Comparison of ENCODE assay signal across 8 cellular contexts in genomic region chr3:36540898-36541518, GRCh38.
DNase-seq lines count a peak whose midpoint lies in the region; ATAC-seq and TF ChIP-seq lines count a peak whose summit lies in the region.

No MANE protein-coding gene starts in this region.

- H3K36me3 Mint-ChIP-seq in Calu3 (ENCODE audit: insufficient read depth, unreplicated experiment) = no peaks in the 10 kb centered on the region

- 39% methylated on average over 3 of the region's 3 CpGs for WGBS in liver
- WGBS in suprapubic skin = 51% methylated on average over 3 of the region's 3 CpGs

- intact Hi-C loops in Calu3 (cut with micrococcal nuclease; ENCODE audit: unreplicated experiment) (loop anchor here (1.0 to 5.0 kb wide), 4 partner anchors 160 to 574 kb away; no protein-coding TSS in a partner anchor), Right ventricle myocardium inferior (cut with DNase I) (no loop called here)

- H3K4me1 Mint-ChIP-seq in Calu3 (ENCODE audit: low read depth, unreplicated experiment) = no peaks in the 10 kb centered on the region

- no peak overlapping the region for H3K27ac ChIP-seq in HL-60 (replicated peaks)
- H3K27ac ChIP-seq in liver (ENCODE audit: low read depth in 1 of 2, low read length in 2 of 2) = no peak overlapping the region
- H3K27ac ChIP-seq in suprapubic skin = no peak overlapping the region

- no peaks in the 10 kb centered on the region for H3K27me3 ChIP-seq in HL-60 (ENCODE audit: insufficient read depth, poor library complexity, severe bottlenecking)
- H3K27me3 ChIP-seq in liver (ENCODE audit: control insufficient read depth in 4 of 4, insufficient read depth in 4 of 4, low read length in 3 of 4) = no peaks in the 10 kb centered on the region
- no peaks in the 10 kb centered on the region for H3K27me3 ChIP-seq in suprapubic skin

- no peaks in the 10 kb centered on the region for H3K9me3 Mint-ChIP-seq in Calu3 (ENCODE audit: low read depth, unreplicated experiment)

- CTCF ChIA-PET in Calu3 (lab: Charles Lee) = interaction anchor here (0.5 to 1.7 kb wide), 5 partner anchors 9 to 575 kb away, joined by 3 to 11 read pairs (median 6); no protein-coding TSS in a partner anchor

- H3K4me1 ChIP-seq in liver (ENCODE audit: control insufficient read depth in 4 of 4, insufficient read depth in 4 of 4, low read length in 3 of 4) (no peaks in the 10 kb centered on the region), suprapubic skin (no peaks in the 10 kb centered on the region)

- H3K4me3 ChIP-seq in HL-60 (replicated peaks; ENCODE audit: insufficient read depth, low read length) (no peak overlapping the region), liver (ENCODE audit: low read depth in 1 of 3, low read length in 3 of 3) (no peak overlapping the region), suprapubic skin (no peak overlapping the region)

- no peak overlapping the region for H3K4me3 Mint-ChIP-seq in Calu3 (ENCODE audit: low read depth, unreplicated experiment)

- H3K27ac Mint-ChIP-seq in Calu3 (ENCODE audit: unreplicated experiment) = no peak overlapping the region

- no peaks in the 10 kb centered on the region for H3K27me3 Mint-ChIP-seq in Calu3 (ENCODE audit: unreplicated experiment)

- peak; percentile 34 for DNase-seq in Calu3
- DNase-seq in HL-60 (ENCODE audit: low read depth in 1 of 2, low spot score in 1 of 2) = no peak
- peak; percentile 19 for DNase-seq in amniotic stem cell (lab: John Stamatoyannopoulos, UW)
- no peak for DNase-seq in suprapubic skin (ENCODE audit: low spot score in 2 of 2)
- DNase-seq in activated T-cell treated with anti-CD3 and anti-CD28 coated beads for 4 hours = no peak
- no peak for DNase-seq in Right ventricle myocardium inferior (ENCODE audit: missing footprints)

- no peaks in the 10 kb centered on the region for H3K36me3 ChIP-seq in liver (ENCODE audit: control insufficient read depth in 4 of 4, insufficient read depth in 3 of 4, low read depth in 1 of 4, low read length in 3 of 4)
- no peaks in the 10 kb centered on the region for H3K36me3 ChIP-seq in suprapubic skin

- H3K9ac ChIP-seq in liver (ENCODE audit: low read depth in 1 of 2, low read length in 2 of 2) = no peak overlapping the region

- no peak for TF ChIP-seq POLR2A in suprapubic skin (IDR thresholded peaks at IDR 0.05)

- TF ChIP-seq EP300 in suprapubic skin (IDR thresholded peaks at IDR 0.05) = no peak

- H3K9me3 ChIP-seq in liver (ENCODE audit: control insufficient read depth in 4 of 4, low read length in 3 of 4) = no peaks in the 10 kb centered on the region
- H3K9me3 ChIP-seq in suprapubic skin = no peaks in the 10 kb centered on the region

- ATAC-seq in HG02981 (IDR thresholded peaks at IDR 0.05; ENCODE audit: unreplicated experiment) (no peak), Right ventricle myocardium inferior (no peak)

- TF ChIP-seq RAD21 in liver (IDR thresholded peaks at IDR 0.05) = peak; percentile 76 to 77

- TF ChIP-seq CTCF in Calu3 (IDR thresholded peaks at IDR 0.05; ENCODE audit: unreplicated experiment) (peak; percentile 53), HL-60 (IDR thresholded peaks at IDR 0.05; ENCODE audit: insufficient read depth, low read length) (peak; percentile 79), liver (IDR thresholded peaks at IDR 0.05; ENCODE audit: low read depth, low read length, missing input control) (peak; percentile 56), suprapubic skin (IDR thresholded peaks at IDR 0.05) (peak in 1 of 2 donors; percentile 14)

- BruUV-seq in Calu3 (replicated peaks; lab: Mats Ljungman, UMichigan) = no TSS peak

TF ChIP-seq in liver, 16 proteins besides CTCF, POLR2A, EP300 and RAD21:
- no peak for TF ChIP-seq FOXA1 (IDR thresholded peaks at IDR 0.05)
- no peak for TF ChIP-seq JUND (IDR thresholded peaks at IDR 0.05)
- no peak for TF ChIP-seq REST (IDR thresholded peaks at IDR 0.05)
- TF ChIP-seq YY1 (IDR thresholded peaks at IDR 0.05) = no peak
- no peak for TF ChIP-seq TAF1 (conservative IDR thresholded peaks at IDR 0.05)
- no peak for TF ChIP-seq ATF3 (IDR thresholded peaks at IDR 0.05)
- no peak for TF ChIP-seq SP1 (IDR thresholded peaks at IDR 0.05)
- no peak for TF ChIP-seq HNF4G (IDR thresholded peaks at IDR 0.05)
- no peak for TF ChIP-seq RXRA (IDR thresholded peaks at IDR 0.05)
- TF ChIP-seq MAX (IDR thresholded peaks at IDR 0.05) = no peak
- no peak for TF ChIP-seq ZBTB33 (IDR thresholded peaks at IDR 0.05)
- no peak for TF ChIP-seq EGR1 (IDR thresholded peaks at IDR 0.05; ENCODE audit: low read depth in 2 of 2)
- no peak for TF ChIP-seq GABPA (IDR thresholded peaks at IDR 0.05 in 1 of 2, conservative IDR thresholded peaks at IDR 0.05 in 1 of 2)
- no peak for TF ChIP-seq NR2F2 (IDR thresholded peaks at IDR 0.05)
- TF ChIP-seq HNF4A (conservative IDR thresholded peaks at IDR 0.05) = no peak

Comparison
In these comparisons a context has a peak if more than half of its experiments do, and no peak if none do; other contexts are left out.
1. DNase-seq: peak in Calu3 (single experiment) and amniotic stem cell (single experiment); none in HL-60 (0 of 2), suprapubic skin (0 of 2), activated T-cell treated with anti-CD3 and anti-CD28 coated beads for 4 hours (single experiment) and Right ventricle myocardium inferior (single experiment).